8 cellular contexts compared by ENCODE assay signal in the genomic region with DNA sequence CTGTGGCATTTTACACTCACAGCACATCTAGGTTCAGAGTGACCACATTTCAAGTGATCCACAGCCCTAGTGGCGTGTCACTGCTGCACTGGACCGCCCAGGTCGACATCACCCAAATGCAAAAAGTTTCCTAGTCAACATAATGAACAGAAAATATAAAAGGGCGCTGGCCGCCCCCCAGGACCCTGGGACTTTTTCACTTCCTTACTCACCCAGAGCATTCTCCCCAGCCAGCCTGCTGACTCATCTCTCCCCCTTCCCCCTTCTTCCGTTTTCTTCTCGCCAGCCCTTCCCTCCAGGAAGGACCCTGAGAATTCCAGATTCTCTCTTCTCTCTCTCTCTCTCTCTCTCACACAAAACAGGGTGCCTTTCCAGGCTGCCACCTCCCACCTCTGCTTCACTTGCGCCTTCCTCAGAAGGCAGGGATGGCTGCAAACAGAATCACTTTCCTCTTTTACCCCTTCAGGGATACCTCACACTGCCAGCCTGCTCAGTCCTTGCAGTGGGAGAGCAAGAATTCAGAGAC. TPM values are rescaled to one million over a fixed set of nuclear protein-coding genes. Genes with fewer than 3 reads are reported as not detected.
DNase-seq lines count a peak whose midpoint lies in the region; ATAC-seq and TF ChIP-seq lines count a peak whose summit lies in the region.

No MANE protein-coding gene starts in this region.

- H3K18ac ChIP-seq in trophoblast cell (ENCODE audit: low read length): no peak overlapping the region

- H3K4ac ChIP-seq in trophoblast cell (ENCODE audit: low read depth, low read length): peak overlapping the region; percentile 73

- peaks cover 2% of the 10 kb centered on the region for H3K79me1 ChIP-seq in trophoblast cell (ENCODE audit: low read length)

- peak overlapping the region; percentile 95 for H2BK5ac ChIP-seq in trophoblast cell (ENCODE audit: low read depth, low read length, poor library complexity)

- peak overlapping the region; percentile 94 for H4K8ac ChIP-seq in trophoblast cell (ENCODE audit: low read depth, low read length)

- peak overlapping the region; percentile 72 for H3K4me3 Mint-ChIP-seq in chondrocyte (ENCODE audit: unreplicated experiment)

- no peak overlapping the region for H3K4me3 ChIP-seq in trophoblast cell (ENCODE audit: low read depth, low read length)

- H2BK12ac ChIP-seq in trophoblast cell (ENCODE audit: low read length): peak overlapping the region; percentile 56

- no peaks in the 10 kb centered on the region for H3K27me3 ChIP-seq in trophoblast cell (ENCODE audit: insufficient read depth, low read length)

- H3K79me2 ChIP-seq in trophoblast cell (ENCODE audit: control insufficient read depth, insufficient read depth, low read length, poor library complexity): peaks cover 1% of the 10 kb centered on the region

- H4K91ac ChIP-seq in trophoblast cell (ENCODE audit: low read depth, low read length): peak overlapping the region; percentile 97

- no peaks in the 10 kb centered on the region for H3K27me3 Mint-ChIP-seq in chondrocyte (ENCODE audit: low read depth)

- peaks cover 14% of the 10 kb centered on the region for H3K4me1 Mint-ChIP-seq in chondrocyte (ENCODE audit: low read depth)

- H3K9me3 Mint-ChIP-seq in chondrocyte (ENCODE audit: low read depth): no peaks in the 10 kb centered on the region

- H3K4me2 ChIP-seq in trophoblast cell (ENCODE audit: low read length): peak overlapping the region; percentile 51

- peaks cover 3% of the 10 kb centered on the region for H3K36me3 Mint-ChIP-seq in chondrocyte (ENCODE audit: low read depth)

- H3K9me3 ChIP-seq in trophoblast cell (ENCODE audit: insufficient read depth, low read depth, low read length): peaks cover 2% of the 10 kb centered on the region

- peak overlapping the region; percentile 75 for H3K14ac ChIP-seq in trophoblast cell (ENCODE audit: low read length)

- no peak overlapping the region for H3K9ac ChIP-seq in trophoblast cell (ENCODE audit: low read length)

- H2AK5ac ChIP-seq in trophoblast cell (ENCODE audit: low read length): no peak overlapping the region

- peaks cover 2 to 4% of the 10 kb centered on the region in 2 experiments for H3K4me1 ChIP-seq in trophoblast cell (ENCODE audit: control insufficient read depth in 1 of 2, insufficient read depth in 2 of 2, low read length in 2 of 2)

- peak overlapping the region; percentile 86 for H4K12ac ChIP-seq in trophoblast cell (ENCODE audit: low read depth, low read length)

- ATAC-seq in GM19467 (IDR thresholded peaks at IDR 0.05; ENCODE audit: unreplicated experiment) (no peak), HG02588 (IDR thresholded peaks at IDR 0.05; ENCODE audit: unreplicated experiment) (no peak), GM21360 (IDR thresholded peaks at IDR 0.05; ENCODE audit: unreplicated experiment) (no peak)

- TF ChIP-seq CTCF in GM10266 (IDR thresholded peaks at IDR 0.05; ENCODE audit: control insufficient read depth, insufficient read depth, low read depth, missing control alignments) (no peak), chondrocyte (IDR thresholded peaks at IDR 0.05) (no peak)

- H2AFZ ChIP-seq in trophoblast cell (ENCODE audit: insufficient read depth, low read length, poor library complexity): peak overlapping the region; percentile 8

- WGBS in trophoblast cell (ENCODE audit: extremely low coverage, insufficient coverage, insufficient read length): no CpG with 5 or more reads among the region's 8 CpGs

- DNase-seq in GM10266 (ENCODE audit: extremely low spot score) (peak; percentile 63), NCI-H226 (peak; percentile 40), chondrocyte (ENCODE audit: low spot score) (no peak), trophoblast cell (peak in 1 of 2 donors; percentile 23)
- DNase-seq in stimulated activated CD8-positive, alpha-beta memory T cell treated with anti-CD3 and anti-CD28 coated beads, Interleukin-4, amount 100 ng/mL, for 48 hours: no peak

- H3K27ac Mint-ChIP-seq in chondrocyte (ENCODE audit: unreplicated experiment): peak overlapping the region; percentile 99

- peak overlapping the region; percentile 83 for H3K27ac ChIP-seq in trophoblast cell (ENCODE audit: low read depth, low read length)

- H2BK120ac ChIP-seq in trophoblast cell (ENCODE audit: insufficient read depth, low read length, poor library complexity): peak overlapping the region; percentile 99

- no peak overlapping the region for H3K23ac ChIP-seq in trophoblast cell (ENCODE audit: low read length)

- H3K36me3 ChIP-seq in trophoblast cell (ENCODE audit: control insufficient read depth in 1 of 2, insufficient read depth in 2 of 2, low read length in 2 of 2): no peaks in the 10 kb centered on the region

RNA-seq across cellular contexts. Expression of a gene that starts 21.0 kb away (rescaled TPM):
- 20.7 to 31.8 TPM (median 23.6 TPM) in 3 replicates for total RNA-seq in chondrocyte
- 13.3 and 13.5 TPM in 2 replicates for polyA plus RNA-seq in trophoblast cell (2013)

RNA-seq across cellular contexts. Expression of a gene that starts 30.6 kb away (rescaled TPM):
- 0.90 to 1.1 TPM (median 0.95 TPM) in 3 replicates for total RNA-seq in chondrocyte
- 0.49 and 0.57 TPM in 2 replicates for polyA plus RNA-seq in trophoblast cell (2013)

RNA-seq across cellular contexts. Expression of a gene that starts 31.3 kb away (rescaled TPM):
- 2.4 to 5.1 TPM (median 4.9 TPM) in 3 replicates for total RNA-seq in chondrocyte
- polyA plus RNA-seq in trophoblast cell (2013): 3.3 and 3.6 TPM in 2 replicates

RNA-seq across cellular contexts. Expression of a gene that starts 33.4 kb away (rescaled TPM):
- 251 to 261 TPM (median 251 TPM) in 3 replicates for total RNA-seq in chondrocyte
- 586 and 590 TPM in 2 replicates for polyA plus RNA-seq in trophoblast cell (2013)

RNA-seq across cellular contexts. Expression of a gene that starts 44.4 kb away (rescaled TPM):
- total RNA-seq in chondrocyte: 68.7 to 76.7 TPM (median 69.9 TPM) in 3 replicates
- polyA plus RNA-seq in trophoblast cell (2013): 63.7 and 67.0 TPM in 2 replicates

Comparison
In these comparisons a context has a peak if more than half of its experiments do, and no peak if none do; other contexts are left out.
1. DNase-seq: peak in GM10266 (single experiment) and NCI-H226 (single experiment); none in chondrocyte (single experiment) and stimulated activated CD8-positive, alpha-beta memory T cell treated with anti-CD3 and anti-CD28 coated beads, Interleukin-4, amount 100 ng/mL, for 48 hours (single experiment).